In genomic region chr7:116501425-116502167, GRCh38 we compare ENCODE assay signal across 1 cellular context.
A peak's percentile ranks its signal among the peaks of the same experiment; 100 is the strongest.
TF ChIP-seq lines count a peak whose summit lies in the region.

No MANE protein-coding gene starts in this region.

TF ChIP-seq in HEK293, 187 proteins besides CTCF, POLR2A, EP300 and RAD21 (continued from another document):
- no peak for TF ChIP-seq ZNF248 (tag by site-specific recombination; IDR thresholded peaks at IDR 0.05)
- TF ChIP-seq ZNF623 (tag by site-specific recombination; IDR thresholded peaks at IDR 0.05), result 0 out of 2 replicates have a peak, but pooled peaks have one; percentile 8
- no peak for TF ChIP-seq GLI2 (tag by site-specific recombination; IDR thresholded peaks at IDR 0.05; ENCODE audit: borderline replicate concordance, low read depth)
- TF ChIP-seq BCL11A (tag by site-specific recombination; IDR thresholded peaks at IDR 0.05; ENCODE audit: low read depth), result no peak
- TF ChIP-seq ZNF112 (tag by site-specific recombination; IDR thresholded peaks at IDR 0.05), result no peak
- no peak for TF ChIP-seq BCL6B (tag by site-specific recombination; IDR thresholded peaks at IDR 0.05)
- TF ChIP-seq BCL11B (tag by site-specific recombination; IDR thresholded peaks at IDR 0.05; ENCODE audit: low read depth), result no peak
- TF ChIP-seq ZNF292 (tag by site-specific recombination; IDR thresholded peaks at IDR 0.05; ENCODE audit: borderline replicate concordance, low read depth), result no peak
- TF ChIP-seq ZNF10 (tag by site-specific recombination; IDR thresholded peaks at IDR 0.05), result peak; percentile 72
- no peak for TF ChIP-seq ZNF830 (tag by site-specific recombination; IDR thresholded peaks at IDR 0.05; ENCODE audit: low read depth)
- TF ChIP-seq EGR2 (tag by site-specific recombination; IDR thresholded peaks at IDR 0.05; ENCODE audit: low read depth), result no peak
- no peak for TF ChIP-seq ZBTB17 (tag by site-specific recombination; IDR thresholded peaks at IDR 0.05)
- TF ChIP-seq ZEB2 (tag by site-specific recombination; IDR thresholded peaks at IDR 0.05), result peak; percentile 47; the same call in 1 of the 2 replicates
- TF ChIP-seq ZNF843 (tag by site-specific recombination; IDR thresholded peaks at IDR 0.05), result no peak
- no peak for TF ChIP-seq ZNF776 (tag by site-specific recombination; IDR thresholded peaks at IDR 0.05; ENCODE audit: borderline replicate concordance)
- no peak for TF ChIP-seq KLF10 (tag by site-specific recombination; IDR thresholded peaks at IDR 0.05)
- peak; percentile 86 for TF ChIP-seq ZNF664 (tag by site-specific recombination; IDR thresholded peaks at IDR 0.05)
- TF ChIP-seq GLIS2 (tag by site-specific recombination; IDR thresholded peaks at IDR 0.05), result no peak
- TF ChIP-seq ZNF366 (tag by site-specific recombination; conservative IDR thresholded peaks at IDR 0.05), result peak; percentile 44; the same call in 1 of the 2 replicates
- TF ChIP-seq ZNF558 (tag by site-specific recombination; IDR thresholded peaks at IDR 0.05), result 0 out of 2 replicates have a peak, but pooled peaks have one; percentile 12
